8 cellular contexts compared by ENCODE assay signal in genomic region chr1:33348194-33348593, GRCh38. TPM values are rescaled to one million over a fixed set of nuclear protein-coding genes. Genes with fewer than 3 reads are reported as not detected.
DNase-seq lines count a peak whose midpoint lies in the region; ATAC-seq and TF ChIP-seq lines count a peak whose summit lies in the region.

No MANE protein-coding gene starts in this region.

- ATAC-seq in upper lobe of right lung (no peak), HG02870 (IDR thresholded peaks at IDR 0.05; ENCODE audit: unreplicated experiment) (no peak)

- no peak for DNase-seq in activated naive CD4-positive, alpha-beta T cell treated with anti-CD3 and anti-CD28 coated beads, Interleukin-2, amount 10 ng/mL, durations not matched to agents 7 days and 5 days
- no peak for DNase-seq in activated naive CD4-positive, alpha-beta T cell treated with anti-CD3 and anti-CD28 coated beads, Interleukin-2, amount 50 U/mL, for 16 hours
- no peak for DNase-seq in upper lobe of right lung
- no peak for DNase-seq in HEK293T (ENCODE audit: extremely low spot score)
- no peak for DNase-seq in NOMO-1 treated with DMSO at 0.1 percent for 48 hours (lab: John Stamatoyannopoulos, UW; ENCODE audit: unreplicated experiment)

- peaks cover 47% of the 10 kb centered on the region for H3K4me1 Mint-ChIP-seq in activated naive CD4-positive, alpha-beta T cell treated with anti-CD3 and anti-CD28 coated beads, Interleukin-2, amount 10 ng/mL, durations not matched to agents 7 days and 5 days

- peak overlapping the region; percentile 83 for H3K4me3 Mint-ChIP-seq in activated naive CD4-positive, alpha-beta T cell treated with anti-CD3 and anti-CD28 coated beads, Interleukin-2, amount 10 ng/mL, durations not matched to agents 7 days and 5 days

- peak overlapping the region; percentile 94 for H3K27ac Mint-ChIP-seq in activated naive CD4-positive, alpha-beta T cell treated with anti-CD3 and anti-CD28 coated beads, Interleukin-2, amount 10 ng/mL, durations not matched to agents 7 days and 5 days

- CTCF ChIA-PET in activated naive CD4-positive, alpha-beta T cell treated with anti-CD3 and anti-CD28 coated beads, Interleukin-2, amount 10 ng/mL, durations not matched to agents 7 days and 5 days (lab: Charles Lee), result interaction anchor here (0.8 to 1.4 kb wide), 3 partner anchors 50 to 1178 kb away, joined by 3 to 4 read pairs (median 3); no protein-coding TSS in a partner anchor
- CTCF ChIA-PET in HEK293T (lab: Yijun Ruan, JAX), result no interaction called here

- intact Hi-C loops in upper lobe of right lung (cut with DNase I), result no loop called here

- no peak for TF ChIP-seq RAD21 in liver (IDR thresholded peaks at IDR 0.05)

- peaks cover 25% of the 10 kb centered on the region for H3K36me3 Mint-ChIP-seq in activated naive CD4-positive, alpha-beta T cell treated with anti-CD3 and anti-CD28 coated beads, Interleukin-2, amount 10 ng/mL, durations not matched to agents 7 days and 5 days

- H3K9me3 ChIP-seq in liver (ENCODE audit: control insufficient read depth in 4 of 4, low read length in 3 of 4), result no peaks in the 10 kb centered on the region
- no peaks in the 10 kb centered on the region for H3K9me3 ChIP-seq in upper lobe of right lung

- H3K4me3 ChIP-seq in liver (ENCODE audit: low read depth in 1 of 3, low read length in 3 of 3) (peak overlapping the region; percentile 86 to 94 (median 92)), upper lobe of right lung (peak overlapping the region; percentile 78)

- TF ChIP-seq CTCF in liver (IDR thresholded peaks at IDR 0.05; ENCODE audit: low read depth, low read length, missing input control) (no peak), upper lobe of right lung (IDR thresholded peaks at IDR 0.05) (no peak)

- H3K27me3 Mint-ChIP-seq in activated naive CD4-positive, alpha-beta T cell treated with anti-CD3 and anti-CD28 coated beads, Interleukin-2, amount 10 ng/mL, durations not matched to agents 7 days and 5 days, result peaks cover 5% of the 10 kb centered on the region

- H3K9ac ChIP-seq in liver (ENCODE audit: low read depth in 1 of 2, low read length in 2 of 2), result peak overlapping the region; percentile 92 to 99

- no peaks in the 10 kb centered on the region for H3K9me3 Mint-ChIP-seq in activated naive CD4-positive, alpha-beta T cell treated with anti-CD3 and anti-CD28 coated beads, Interleukin-2, amount 10 ng/mL, durations not matched to agents 7 days and 5 days

- 26% methylated on average over 2 of the region's 2 CpGs for WGBS in liver

- peaks cover 3 to 57% (median 36%) of the 10 kb centered on the region in 4 donors for H3K4me1 ChIP-seq in liver (ENCODE audit: control insufficient read depth in 4 of 4, insufficient read depth in 4 of 4, low read length in 3 of 4)
- H3K4me1 ChIP-seq in upper lobe of right lung, result peaks cover 60% of the 10 kb centered on the region

- POLR2A ChIA-PET in HEK293T (lab: Yijun Ruan, JAX), result no interaction called here

- H3K27me3 ChIP-seq in liver (ENCODE audit: control insufficient read depth in 4 of 4, insufficient read depth in 4 of 4, low read length in 3 of 4), result no peaks in the 10 kb centered on the region
- no peaks in the 10 kb centered on the region for H3K27me3 ChIP-seq in upper lobe of right lung

- peak overlapping the region; percentile 92 for H3K27ac ChIP-seq in angular gyrus (ENCODE audit: low read depth, low read length)
- peak overlapping the region; percentile 97 to 99 for H3K27ac ChIP-seq in liver (ENCODE audit: low read depth in 1 of 2, low read length in 2 of 2)
- peak overlapping the region; percentile 96 for H3K27ac ChIP-seq in upper lobe of right lung

- H3K36me3 ChIP-seq in liver (ENCODE audit: control insufficient read depth in 4 of 4, insufficient read depth in 3 of 4, low read depth in 1 of 4, low read length in 3 of 4) (no peaks in the 10 kb centered on the region), upper lobe of right lung (peaks cover 4% of the 10 kb centered on the region)

TF ChIP-seq in liver, 16 proteins besides CTCF, POLR2A, EP300 and RAD21:
- no peak for TF ChIP-seq SP1 (IDR thresholded peaks at IDR 0.05)
- TF ChIP-seq MAX (IDR thresholded peaks at IDR 0.05), result no peak
- TF ChIP-seq FOXA2 (IDR thresholded peaks at IDR 0.05), result no peak
- TF ChIP-seq JUND (IDR thresholded peaks at IDR 0.05), result no peak
- TF ChIP-seq HNF4G (IDR thresholded peaks at IDR 0.05), result no peak
- TF ChIP-seq GABPA (IDR thresholded peaks at IDR 0.05 in 1 of 2, conservative IDR thresholded peaks at IDR 0.05 in 1 of 2), result no peak
TF ChIP-seq in liver: peak in this region for 0.

TF ChIP-seq in HEK293T, 16 proteins besides CTCF, POLR2A, EP300 and RAD21:
- TF ChIP-seq CTBP1 (IDR thresholded peaks at IDR 0.05; ENCODE audit: borderline replicate concordance) (no peak), FOXK2 (IDR thresholded peaks at IDR 0.05) (no peak), BHLHE40 (IDR thresholded peaks at IDR 0.05; ENCODE audit: borderline replicate concordance) (no peak), NFRKB (IDR thresholded peaks at IDR 0.05) (no peak), ZNF384 (IDR thresholded peaks at IDR 0.05) (no peak), ELF4 (IDR thresholded peaks at IDR 0.05) (no peak), LEF1 (IDR thresholded peaks at IDR 0.05; ENCODE audit: borderline replicate concordance) (no peak), FOXM1 (IDR thresholded peaks at IDR 0.05; ENCODE audit: borderline replicate concordance) (no peak), SP1 (IDR thresholded peaks at IDR 0.05) (no peak), TARDBP (IDR thresholded peaks at IDR 0.05) (no peak), PKNOX1 (IDR thresholded peaks at IDR 0.05) (no peak), ARNT (IDR thresholded peaks at IDR 0.05) (no peak), L3MBTL2 (conservative IDR thresholded peaks at IDR 0.05) (no peak), FOXA1 (IDR thresholded peaks at IDR 0.05) (no peak), SUZ12 (IDR thresholded peaks at IDR 0.05) (no peak)

RNA-seq across cellular contexts. Expression of gene A3GALT2, which starts 27.3 kb away (rescaled TPM):
- total RNA-seq in liver (not detected), upper lobe of right lung (not detected)
- polyA plus RNA-seq in liver, result not detected
